ENCODE assay signal across 22 cellular contexts in genomic region chr22:46419754-46420571, GRCh38.
"Had no signal": no experiment of that assay in that cellular context is flagged by ENCODE, and none has a peak within 500 bp of the region (broad histone marks: within the 10 kb centered on the region; RNA-seq: fewer than 3 reads in every experiment).

No MANE protein-coding gene starts in this region.

- H3K4me3 Mint-ChIP-seq: mesothelial cell of epicardium; natural killer cell treated with Interleukin-12 subunit alpha and Interleukin-12 subunit beta and Interleukin-15 and Interleukin-18, amount 100 ng/mL, for 72 hours; neural crest cell; stimulated activated naive B cell treated with anti-CD40 and anti-IgM and Interleukin-4, amounts not matched to agents 10 μg/mL and 1 μg/mL and 100 μg/mL, for 72 hours; stimulated activated naive CD8-positive, alpha-beta T cell treated with anti-CD3 and anti-CD28 coated beads, Interleukin-15, amount 100 ng/mL, for 72 hours had no signal

- H3K4me3 ChIP-seq: gastrocnemius medialis, left lung, mucosa of descending colon, sigmoid colon, suprapubic skin, transverse colon had no signal

- H3K27ac Mint-ChIP-seq: effector memory CD8-positive, alpha-beta T cell; mesothelial cell of epicardium; natural killer cell treated with Interleukin-12 subunit alpha and Interleukin-12 subunit beta and Interleukin-15 and Interleukin-18, amount 100 ng/mL, for 72 hours; progenitor cell of endocrine pancreas; stimulated activated naive B cell treated with anti-CD40 and anti-IgM and Interleukin-4, amounts not matched to agents 10 μg/mL and 1 μg/mL and 100 μg/mL, for 72 hours; stimulated activated naive CD8-positive, alpha-beta T cell treated with anti-CD3 and anti-CD28 coated beads, Interleukin-15, amount 100 ng/mL, for 72 hours had no signal

- H3K36me3 Mint-ChIP-seq: mesothelial cell of epicardium; naive B cell; natural killer cell treated with Interleukin-12 subunit alpha and Interleukin-12 subunit beta and Interleukin-15 and Interleukin-18, amount 100 ng/mL, for 72 hours had no signal

- H3K36me3 ChIP-seq: gastrocnemius medialis, left lung, sigmoid colon, transverse colon had no signal

- H3K9me3 ChIP-seq: gastrocnemius medialis, left lung, mucosa of descending colon, sigmoid colon, suprapubic skin, transverse colon had no signal

- ATAC-seq: effector memory CD8-positive, alpha-beta T cell; gastrocnemius medialis; left lung; stimulated activated naive CD8-positive, alpha-beta T cell treated with anti-CD3 and anti-CD28 coated beads, Interleukin-15, amount 100 ng/mL, for 72 hours had no signal

- FAIRE-seq: kidney had no signal

- DNase-seq: cerebellar nuclear complex; cortex of kidney; effector memory CD8-positive, alpha-beta T cell; foreskin fibroblast; gastrocnemius medialis; head of caudate nucleus; left lung; mesenchymal stem cell; mucosa of descending colon; naive B cell; sigmoid colon; stimulated activated CD4-positive, alpha-beta T cell treated with anti-CD3 and anti-CD28 coated beads, Interleukin-4, amount 100 ng/mL, for 4 hours; stimulated activated naive B cell treated with anti-CD40 and anti-IgM and Interleukin-4, amounts not matched to agents 10 μg/mL and 1 μg/mL and 100 μg/mL, for 72 hours; stimulated activated naive CD8-positive, alpha-beta T cell treated with anti-CD3 and anti-CD28 coated beads, Interleukin-15, amount 100 ng/mL, for 72 hours; transverse colon had no signal

- H3K9ac ChIP-seq: parathyroid adenoma had no signal

- H3K79me2 ChIP-seq: parathyroid adenoma had no signal

- H3K27ac ChIP-seq: gastrocnemius medialis, left lung, parathyroid adenoma, sigmoid colon, suprapubic skin, transverse colon had no signal

- H3K9me3 Mint-ChIP-seq: effector memory CD8-positive, alpha-beta T cell; natural killer cell treated with Interleukin-12 subunit alpha and Interleukin-12 subunit beta and Interleukin-15 and Interleukin-18, amount 100 ng/mL, for 72 hours; stimulated activated naive B cell treated with anti-CD40 and anti-IgM and Interleukin-4, amounts not matched to agents 10 μg/mL and 1 μg/mL and 100 μg/mL, for 72 hours had no signal

- H2AFZ ChIP-seq: parathyroid adenoma had no signal

- H3K4me1 ChIP-seq: left lung, parathyroid adenoma, sigmoid colon, suprapubic skin, transverse colon had no signal

- H3K27me3 ChIP-seq: suprapubic skin, transverse colon had no signal
